Comparison of ENCODE assay signal across 22 cellular contexts in the genomic region with DNA sequence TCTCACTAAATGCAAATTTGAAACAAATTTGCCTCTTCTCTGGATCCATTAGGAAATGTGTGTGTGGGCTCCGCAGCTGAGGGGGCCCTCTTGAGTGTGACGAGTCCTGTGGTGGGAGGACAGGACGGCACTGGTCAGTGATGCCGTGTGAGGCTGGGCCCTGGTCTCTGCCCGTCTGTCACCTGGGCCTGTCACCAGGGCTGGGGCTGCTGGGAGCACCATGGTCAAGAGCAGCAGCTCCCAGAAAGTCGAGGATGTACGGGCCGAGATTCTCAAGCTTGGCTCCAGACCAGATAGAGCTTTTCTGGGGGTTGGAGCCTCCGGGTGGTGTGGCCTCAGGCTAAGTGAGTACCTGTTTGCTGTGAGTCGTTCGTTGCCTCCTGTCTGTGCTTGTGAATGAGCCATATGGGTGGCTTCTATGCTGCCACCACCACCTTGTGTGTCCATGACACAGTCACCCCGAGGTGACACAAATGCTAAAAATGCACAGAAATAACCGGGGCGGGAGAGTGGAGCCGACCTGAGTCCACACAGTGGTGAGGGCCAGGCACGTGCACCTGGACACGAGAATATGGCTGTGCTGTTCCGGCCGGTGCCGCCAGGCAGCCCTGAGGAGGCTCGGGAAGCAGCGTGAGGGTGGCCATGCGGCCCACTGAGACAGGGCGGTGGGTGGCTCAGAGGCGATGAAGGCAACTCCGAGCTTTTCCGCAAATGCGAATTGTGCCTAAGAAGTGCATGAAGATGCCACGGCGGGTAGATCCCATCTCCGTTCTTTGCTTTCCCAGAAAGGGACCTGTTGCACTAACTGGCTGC. TPM values are rescaled to one million over a fixed set of nuclear protein-coding genes. Genes with fewer than 3 reads are reported as not detected.
DNase-seq lines count a peak whose midpoint lies in the region; ATAC-seq, FAIRE-seq and TF ChIP-seq lines count a peak whose summit lies in the region.
"Had no signal": no experiment of that assay in that cellular context is flagged by ENCODE, and none has a peak within 500 bp of the region (broad histone marks: within the 10 kb centered on the region; RNA-seq: fewer than 3 reads in every experiment).

No MANE protein-coding gene starts in this region.

- H3K4me1 ChIP-seq in mammary epithelial cell (ENCODE audit: insufficient read depth, low read length), result no peaks in the 10 kb centered on the region
- H3K4me1 ChIP-seq: uterus had no signal

- 71% methylated on average over 12 of the region's 31 CpGs for WGBS in mammary epithelial cell (ENCODE audit: low coverage, missing lambda C conversion rate)

- dilution Hi-C loops in mammary epithelial cell (cut with HindIII; ENCODE audit: low sequenced_read_pairs), result loop anchor here (5.0 to 10.0 kb wide), 2 partner anchors 52 to 95 kb away; no protein-coding TSS in a partner anchor

- H3K4me1 Mint-ChIP-seq in MCF 10A (ENCODE audit: insufficient read depth, unreplicated experiment), result no peaks in the 10 kb centered on the region
- H3K4me1 Mint-ChIP-seq in neural crest cell, result no peaks in the 10 kb centered on the region

- peak; percentile 20 for DNase-seq in mammary epithelial cell
- no peak for DNase-seq in MCF 10A (ENCODE audit: unreplicated experiment)
- peak; percentile 49 for DNase-seq in M059J (ENCODE audit: low read depth)
- peak; percentile 36 for DNase-seq in bronchial epithelial cell (ENCODE audit: low read depth)
- no peak for DNase-seq in neural crest cell (ENCODE audit: low read depth, low spot score)
- DNase-seq in AML-193 (lab: John Stamatoyannopoulos, UW), result no peak
- DNase-seq in stimulated activated CD4-positive, alpha-beta T cell treated with anti-CD3 and anti-CD28 coated beads, Interleukin-4, amount 100 ng/mL, for 24 hours, result no peak
- DNase-seq: activated CD4-positive, alpha-beta T cell treated with anti-CD3 and anti-CD28 coated beads for 1 hour; DMS 273 treated with DMSO at 0.1 percent for 48 hours; head of caudate nucleus; naive thymus-derived CD8-positive, alpha-beta T cell; NCI-H1048; NCI-H187; NCI-H82; SHP77 treated with DMSO at 0.1 percent for 48 hours; uterus had no signal

- no peak overlapping the region for H3K4me2 ChIP-seq in mammary epithelial cell (ENCODE audit: insufficient read depth, low read depth, low read length)

- H3K27me3 ChIP-seq in mammary epithelial cell (ENCODE audit: insufficient read depth, low read length) (no peaks in the 10 kb centered on the region), bronchial epithelial cell (ENCODE audit: control insufficient read depth, insufficient read depth, low read length) (no peaks in the 10 kb centered on the region)
- H3K27me3 ChIP-seq: uterus had no signal

- FAIRE-seq in bronchial epithelial cell (lab: Jason Lieb, UNC), result peak; percentile 83
- FAIRE-seq: GM18507 had no signal

- no peaks in the 10 kb centered on the region for H3K9me3 Mint-ChIP-seq in MCF 10A (ENCODE audit: unreplicated experiment)
- H3K9me3 Mint-ChIP-seq in neural crest cell, result no peaks in the 10 kb centered on the region
- H3K9me3 Mint-ChIP-seq: activated T-helper 2 cell treated with anti-CD3 and anti-CD28 coated beads, Interferon-gamma antibody, Interleukin-2, Interleukin-4, amounts not matched to agents 10 μg/mL and 5 μg/mL and 100 μg/mL, durations not matched to agents 14 hours and 24 hours and 36 hours; naive thymus-derived CD8-positive, alpha-beta T cell had no signal

- H3K4me3 ChIP-seq in mammary epithelial cell (replicated peaks in 1 of 3; ENCODE audit: insufficient read depth in 1 of 3, low read depth in 2 of 3, low read length in 3 of 3) (no peak overlapping the region), bronchial epithelial cell (ENCODE audit: low read depth, low read length) (no peak overlapping the region)
- H3K4me3 ChIP-seq: coronary artery, uterus had no signal

- H3K36me3 ChIP-seq in mammary epithelial cell (ENCODE audit: insufficient read depth, low read length) (peaks cover 41% of the 10 kb centered on the region), bronchial epithelial cell (ENCODE audit: control insufficient read depth, insufficient read depth, low read length) (peaks cover 27% of the 10 kb centered on the region)
- H3K36me3 ChIP-seq: uterus had no signal

- CTCF ChIA-PET in mammary epithelial cell (lab: Charles Lee; ENCODE audit: low non-redundant PET) (no interaction called here), MCF 10A (lab: Yijun Ruan, JAX) (no interaction called here)

- no peaks in the 10 kb centered on the region for H3K9me3 ChIP-seq in mammary epithelial cell (replicated peaks; ENCODE audit: insufficient read depth, low read length)
- H3K9me3 ChIP-seq: uterus had no signal

- no peak overlapping the region for H3K9ac ChIP-seq in mammary epithelial cell (ENCODE audit: insufficient read depth, low read length)

- no peak overlapping the region for H2AFZ ChIP-seq in mammary epithelial cell (ENCODE audit: low read depth, low read length)

- ATAC-seq in HG03108 (IDR thresholded peaks at IDR 0.05; ENCODE audit: unreplicated experiment), result no peak
- ATAC-seq: naive thymus-derived CD8-positive, alpha-beta T cell; sciatic nerve had no signal

- BruUV-seq in mammary epithelial cell (replicated peaks; lab: Mats Ljungman, UMichigan) (no TSS peak), MCF 10A (replicated peaks; lab: Mats Ljungman, UMichigan) (no TSS peak)

- H3K36me3 Mint-ChIP-seq in MCF 10A (ENCODE audit: insufficient read depth, unreplicated experiment), result peaks cover 94% of the 10 kb centered on the region
- H3K36me3 Mint-ChIP-seq in neural crest cell (ENCODE audit: low read depth), result peaks cover 4% of the 10 kb centered on the region

- TF ChIP-seq CTCF in mammary epithelial cell (conservative IDR thresholded peaks at IDR 0.05 in 1 of 2, IDR thresholded peaks at IDR 0.05 in 1 of 2; ENCODE audit: extremely low read depth in 1 of 2, insufficient read depth in 1 of 2, low read depth in 1 of 2, low read length in 2 of 2) (no peak), MCF 10A (IDR thresholded peaks at IDR 0.05; ENCODE audit: unreplicated experiment) (no peak), bronchial epithelial cell (IDR thresholded peaks at IDR 0.05; ENCODE audit: insufficient read depth, low read length, severe bottlenecking) (no peak), neural crest cell (conservative IDR thresholded peaks at IDR 0.05) (no peak)

- intact Hi-C loops in mammary epithelial cell (cut with micrococcal nuclease) (no loop called here), MCF 10A (cut with micrococcal nuclease) (no loop called here)

- H3K27me3 Mint-ChIP-seq in MCF 10A (ENCODE audit: insufficient read depth, unreplicated experiment) (no peaks in the 10 kb centered on the region), neural crest cell (ENCODE audit: low read depth) (no peaks in the 10 kb centered on the region)
- H3K27me3 Mint-ChIP-seq: naive thymus-derived CD8-positive, alpha-beta T cell had no signal

- in situ Hi-C loops in mammary epithelial cell (cut with MboI; ENCODE audit: low sequenced_read_pairs in 2 of 2), result no loop called here

- H3K79me2 ChIP-seq in mammary epithelial cell (ENCODE audit: insufficient read depth, low read length), result peaks cover 59% of the 10 kb centered on the region

- no peak overlapping the region for H3K27ac Mint-ChIP-seq in MCF 10A (ENCODE audit: low read depth, unreplicated experiment)
- H3K27ac Mint-ChIP-seq in neural crest cell (ENCODE audit: unreplicated experiment), result no peak overlapping the region
- H3K27ac Mint-ChIP-seq: activated T-helper 2 cell treated with anti-CD3 and anti-CD28 coated beads, Interferon-gamma antibody, Interleukin-2, Interleukin-4, amounts not matched to agents 10 μg/mL and 5 μg/mL and 100 μg/mL, durations not matched to agents 14 hours and 24 hours and 36 hours had no signal

- POLR2A ChIA-PET in MCF 10A (lab: Yijun Ruan, JAX), result no interaction called here

- H3K27ac ChIP-seq in mammary epithelial cell (ENCODE audit: insufficient read depth, low read depth, low read length), result no peak overlapping the region
- H3K27ac ChIP-seq: C4-2B, coronary artery, uterus had no signal

- no peaks in the 10 kb centered on the region for H4K20me1 ChIP-seq in mammary epithelial cell (ENCODE audit: insufficient read depth, low read length)

- H3K4me3 Mint-ChIP-seq in MCF 10A (ENCODE audit: unreplicated experiment), result no peak overlapping the region
- peak overlapping the region; percentile 44 for H3K4me3 Mint-ChIP-seq in neural crest cell
- H3K4me3 Mint-ChIP-seq: naive thymus-derived CD8-positive, alpha-beta T cell had no signal

RNA-seq across cellular contexts. Expression of gene PGAM5, which starts 8.7 kb away (rescaled TPM):
- 10 to 100 TPM; 51.2 to 56.4 TPM for total RNA-seq in mammary epithelial cell
- polyA plus RNA-seq in mammary epithelial cell, result 40.5 TPM
- 71.0 TPM for polyA minus RNA-seq in mammary epithelial cell
- 69.8 and 84.0 TPM in 2 replicates for total RNA-seq in MCF 10A (2022)
- total RNA-seq in M059J (2014; rRNA removed; shearing (Covaris generic)), result 36.2 and 43.8 TPM in 2 replicates
- total RNA-seq in bronchial epithelial cell, result 55.0 and 80.3 TPM in 2 replicates
- 61.5 and 61.8 TPM in 2 replicates for total RNA-seq in neural crest cell

RNA-seq across cellular contexts. Expression of gene PXMP2, which starts 32.0 kb away (rescaled TPM):
- total RNA-seq in mammary epithelial cell (10 to 100 TPM; 11.3 to 27.2 TPM), MCF 10A (2022) (23.8 and 28.1 TPM in 2 replicates), bronchial epithelial cell (12.9 and 15.1 TPM in 2 replicates), neural crest cell (31.0 and 33.5 TPM in 2 replicates)
- 22.1 TPM for polyA plus RNA-seq in mammary epithelial cell
- 34.6 TPM for polyA minus RNA-seq in mammary epithelial cell
- 66.4 and 83.4 TPM in 2 replicates for total RNA-seq in M059J (2014; rRNA removed; shearing (Covaris generic))

RNA-seq across cellular contexts. Expression of gene POLE, which starts 32.2 kb away (rescaled TPM):
- total RNA-seq in mammary epithelial cell (10 to 100 TPM; 13.7 to 67.7 TPM), MCF 10A (2022) (36.3 and 40.4 TPM in 2 replicates), bronchial epithelial cell (10.5 and 18.3 TPM in 2 replicates), neural crest cell (168 and 174 TPM in 2 replicates)
- 26.8 TPM for polyA plus RNA-seq in mammary epithelial cell
- polyA minus RNA-seq in mammary epithelial cell, result 114 TPM
- 7.0 and 15.8 TPM in 2 replicates for total RNA-seq in M059J (2014; rRNA removed; shearing (Covaris generic))

RNA-seq across cellular contexts. Expression of gene ANKLE2, which starts 42.3 kb away (rescaled TPM):
- total RNA-seq in mammary epithelial cell (100 to 1,000 TPM in 1 of 2 donors, 10 to 100 TPM in 1; 90.9 to 163 TPM), MCF 10A (2022) (111 and 142 TPM in 2 replicates), bronchial epithelial cell (71.6 and 82.7 TPM in 2 replicates), neural crest cell (93.4 and 100 TPM in 2 replicates)
- 77.7 TPM for polyA plus RNA-seq in mammary epithelial cell
- polyA minus RNA-seq in mammary epithelial cell, result 235 TPM
- total RNA-seq in M059J (2014; rRNA removed; shearing (Covaris generic)), result 47.4 and 57.4 TPM in 2 replicates

Comparison
In these comparisons a context has a peak if more than half of its experiments do, and no peak if none do; other contexts are left out.
1. DNase-seq: peak in mammary epithelial cell (single experiment), M059J (single experiment) and bronchial epithelial cell (single experiment); none in MCF 10A (single experiment), neural crest cell (single experiment), AML-193 (0 of 2) and stimulated activated CD4-positive, alpha-beta T cell treated with anti-CD3 and anti-CD28 coated beads, Interleukin-4, amount 100 ng/mL, for 24 hours (single experiment).